Comparison of ENCODE assay signal across 8 cellular contexts in the genomic region with DNA sequence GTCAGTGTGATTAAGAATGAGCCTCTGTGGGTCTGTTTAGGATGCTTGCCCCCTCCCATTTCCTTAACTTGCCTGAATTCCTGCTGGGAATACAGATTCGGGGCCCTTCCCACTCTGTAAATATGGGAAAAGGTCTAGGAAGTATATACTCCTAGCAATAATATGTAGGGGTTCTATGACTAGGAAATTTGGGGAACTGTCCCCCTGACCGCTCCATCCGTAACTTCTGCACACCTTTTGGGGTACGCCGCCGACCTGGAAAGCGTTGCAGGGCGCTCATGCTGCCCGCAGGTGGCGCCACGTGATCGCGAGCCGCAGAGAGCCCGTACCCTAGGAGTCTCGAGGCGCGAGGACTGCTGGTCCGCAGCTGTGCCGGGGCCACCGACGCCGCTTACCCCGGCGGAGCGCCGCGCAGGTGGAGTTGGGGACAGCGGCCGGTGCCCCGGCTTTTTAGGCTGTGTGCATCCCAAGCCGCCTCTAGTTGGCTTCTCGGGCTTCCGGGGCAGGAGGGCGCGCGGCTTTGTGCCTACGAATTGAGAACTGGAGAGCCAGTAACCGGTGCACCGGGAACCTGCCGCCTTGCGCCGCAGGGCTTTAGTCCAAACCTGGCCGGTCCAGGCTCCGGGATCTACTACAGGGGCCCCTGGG. TPM values are rescaled to one million over a fixed set of nuclear protein-coding genes. Genes with fewer than 3 reads are reported as not detected.
DNase-seq lines count a peak whose midpoint lies in the region; ATAC-seq and TF ChIP-seq lines count a peak whose summit lies in the region.

No MANE protein-coding gene starts in this region.

- 0 to 1% methylated on average over 28 to 33 of the region's 45 CpGs for WGBS in lower leg skin, 2 donors

- peak overlapping the region; percentile 32 for H3K4me3 ChIP-seq in lower leg skin (ENCODE audit: low read depth, poor library complexity, severe bottlenecking)

- no peak for TF ChIP-seq POLR2A in lower leg skin (IDR thresholded peaks at IDR 0.05)

- peak in 1 of 3 donors; percentile 92 for TF ChIP-seq CTCF in lower leg skin (IDR thresholded peaks at IDR 0.05)

- DNase-seq in SHP77 (lab: John Stamatoyannopoulos, UW) (peak; percentile 57 to 65), SHP77 treated with DMSO at 0.1 percent for 48 hours (lab: John Stamatoyannopoulos, UW) (no peak), NCI-H2227 (lab: John Stamatoyannopoulos, UW; ENCODE audit: unreplicated experiment) (peak; percentile 75), dermis blood vessel endothelial cell (peak; percentile 82), lower leg skin (ENCODE audit: low spot score in 2 of 2) (peak; percentile 77 to 97)
- peak; percentile 60 to 72 for DNase-seq in activated CD4-positive, alpha-beta T cell treated with anti-CD3 and anti-CD28 coated beads, Interleukin-2, amount 50 U/mL, for 24 hours (ENCODE audit: low read depth in 1 of 2, low spot score in 1 of 2)
- peak; percentile 78 to 85 for DNase-seq in stimulated activated CD4-positive, alpha-beta T cell treated with anti-CD3 and anti-CD28 coated beads, Interleukin-2, amount 100 ng/mL, for 48 hours

- peak; percentile 36 for ATAC-seq in HG03025 (IDR thresholded peaks at IDR 0.05; ENCODE audit: low FRiP score, unreplicated experiment)

- intact Hi-C loops in lower leg skin (cut with DNase I; ENCODE audit: low total_unique reads) = loop anchor here (5.0 kb wide), 2 partner anchors 150 to 330 kb away; partner anchors contain the start of gene RPEL1

RNA-seq across cellular contexts. Expression of gene CNNM2, which starts 0.7 kb away (rescaled TPM):
- total RNA-seq in dermis blood vessel endothelial cell (6.3 and 6.9 TPM in 2 replicates), lower leg skin (10 to 100 TPM in 3 of 4 donors, 1 to 10 TPM in 1; 9.6 to 21.9 (median 14.5) TPM)

RNA-seq across cellular contexts. Expression of gene AS3MT, which starts 48.2 kb away (rescaled TPM):
- total RNA-seq in dermis blood vessel endothelial cell (1.2 and 2.0 TPM in 2 replicates), lower leg skin (1 to 10 TPM; 1.8 to 5.1 (median 3.9) TPM)
